20 cellular contexts compared by ENCODE assay signal in genomic region chr16:27460663-27461482, GRCh38. TPM values are rescaled to one million over a fixed set of nuclear protein-coding genes. Genes with fewer than 3 reads are reported as not detected.
DNase-seq lines count a peak whose midpoint lies in the region; ATAC-seq, FAIRE-seq and TF ChIP-seq lines count a peak whose summit lies in the region.
"Had no signal": no experiment of that assay in that cellular context is flagged by ENCODE, and none has a peak within 500 bp of the region (broad histone marks: within the 10 kb centered on the region; RNA-seq: fewer than 3 reads in every experiment).

No MANE protein-coding gene starts in this region.

- no peak for ATAC-seq in stimulated activated effector memory CD8-positive, alpha-beta T cell treated with anti-CD3 and anti-CD28 coated beads, Interleukin-12 subunit alpha, Interleukin-12 subunit beta, amount 100 ng/mL, for 72 hours
- ATAC-seq in HG02571 (IDR thresholded peaks at IDR 0.05; ENCODE audit: unreplicated experiment) = no peak
- ATAC-seq: left colon had no signal

- no peaks in the 10 kb centered on the region for H4K20me1 ChIP-seq in keratinocyte (ENCODE audit: control insufficient read depth, extremely low read depth, insufficient read depth, low read length)

- H3K27ac ChIP-seq in left ventricle myocardium inferior (replicated peaks) (peak overlapping the region; percentile 48), right atrium auricular region (no peak overlapping the region), keratinocyte (ENCODE audit: control insufficient read depth, insufficient read depth, low read length) (peak overlapping the region; percentile 13)
- H3K27ac ChIP-seq: brain microvascular endothelial cell, HL-60 had no signal

- peak overlapping the region; percentile 89 for H3K4me3 Mint-ChIP-seq in stimulated activated effector memory CD8-positive, alpha-beta T cell treated with anti-CD3 and anti-CD28 coated beads, Interleukin-12 subunit alpha, Interleukin-12 subunit beta, amount 100 ng/mL, for 72 hours
- H3K4me3 Mint-ChIP-seq in endothelial cell (ENCODE audit: unreplicated experiment) = no peak overlapping the region
- H3K4me3 Mint-ChIP-seq: activated naive CD8-positive, alpha-beta T cell treated with anti-CD3 and anti-CD28 coated beads, Interleukin-2, amount 10 ng/mL, durations not matched to agents 7 days and 5 days had no signal

- dilution Hi-C loops in keratinocyte (cut with MboI; ENCODE audit: extremely low pct_ligation_motif_present, low sequenced_read_pairs) = no loop called here

- H3K79me2 ChIP-seq in keratinocyte (ENCODE audit: control insufficient read depth, insufficient read depth, low read length) = no peaks in the 10 kb centered on the region

- H3K4me1 ChIP-seq in left ventricle myocardium inferior (peaks cover 35% of the 10 kb centered on the region), right atrium auricular region (peaks cover 0 to 33% of the 10 kb centered on the region in 2 donors), keratinocyte (ENCODE audit: control insufficient read depth, extremely low read depth, insufficient read depth, low read length) (peaks cover 53% of the 10 kb centered on the region)
- H3K4me1 ChIP-seq: HAP-1, sigmoid colon had no signal

- peaks cover 60% of the 10 kb centered on the region for H3K36me3 Mint-ChIP-seq in stimulated activated effector memory CD8-positive, alpha-beta T cell treated with anti-CD3 and anti-CD28 coated beads, Interleukin-12 subunit alpha, Interleukin-12 subunit beta, amount 100 ng/mL, for 72 hours
- peaks cover 22% of the 10 kb centered on the region for H3K36me3 Mint-ChIP-seq in endothelial cell (ENCODE audit: low read depth, unreplicated experiment)

- no peak overlapping the region for H3K9ac ChIP-seq in keratinocyte (ENCODE audit: control insufficient read depth, extremely low read depth, insufficient read depth, low read length)

- H3K9me3 ChIP-seq in left ventricle myocardium inferior (replicated peaks) (no peaks in the 10 kb centered on the region), right atrium auricular region (no peaks in the 10 kb centered on the region), keratinocyte (ENCODE audit: control insufficient read depth, low read depth, low read length) (no peaks in the 10 kb centered on the region)
- H3K9me3 ChIP-seq: HAP-1, sigmoid colon had no signal

- intact Hi-C loops in left ventricle myocardium inferior (cut with micrococcal nuclease) = no loop called here

- peak overlapping the region; percentile 69 for H3K27ac Mint-ChIP-seq in stimulated activated effector memory CD8-positive, alpha-beta T cell treated with anti-CD3 and anti-CD28 coated beads, Interleukin-12 subunit alpha, Interleukin-12 subunit beta, amount 100 ng/mL, for 72 hours
- H3K27ac Mint-ChIP-seq in endothelial cell (ENCODE audit: unreplicated experiment) = no peak overlapping the region

- no peaks in the 10 kb centered on the region for H3K9me3 Mint-ChIP-seq in stimulated activated effector memory CD8-positive, alpha-beta T cell treated with anti-CD3 and anti-CD28 coated beads, Interleukin-12 subunit alpha, Interleukin-12 subunit beta, amount 100 ng/mL, for 72 hours
- no peaks in the 10 kb centered on the region for H3K9me3 Mint-ChIP-seq in endothelial cell (ENCODE audit: unreplicated experiment)
- H3K9me3 Mint-ChIP-seq: activated naive CD8-positive, alpha-beta T cell treated with anti-CD3 and anti-CD28 coated beads, Interleukin-2, amount 10 ng/mL, durations not matched to agents 7 days and 5 days had no signal

- H3K36me3 ChIP-seq in left ventricle myocardium inferior (peaks cover 61% of the 10 kb centered on the region), right atrium auricular region (peaks cover 61% of the 10 kb centered on the region), bronchial epithelial cell (ENCODE audit: control insufficient read depth, insufficient read depth, low read length) (peaks cover 8% of the 10 kb centered on the region), keratinocyte (ENCODE audit: control insufficient read depth in 2 of 2, extremely low read depth in 1 of 2, insufficient read depth in 2 of 2, low read length in 2 of 2) (peaks cover 18 to 30% of the 10 kb centered on the region in 2 experiments)

- no peaks in the 10 kb centered on the region for H3K9me1 ChIP-seq in keratinocyte (ENCODE audit: control insufficient read depth, extremely low read depth, insufficient read depth, low read length)

- no peaks in the 10 kb centered on the region for H3K27me3 ChIP-seq in left ventricle myocardium inferior (ENCODE audit: low read depth)
- no peaks in the 10 kb centered on the region for H3K27me3 ChIP-seq in right atrium auricular region
- H3K27me3 ChIP-seq in bronchial epithelial cell (ENCODE audit: control insufficient read depth, insufficient read depth, low read length) = no peaks in the 10 kb centered on the region
- no peaks in the 10 kb centered on the region for H3K27me3 ChIP-seq in keratinocyte (ENCODE audit: control insufficient read depth, extremely low read depth, insufficient read depth, low read length)
- H3K27me3 ChIP-seq: brain microvascular endothelial cell, sigmoid colon had no signal

- peaks cover 76% of the 10 kb centered on the region for H3K4me1 Mint-ChIP-seq in stimulated activated effector memory CD8-positive, alpha-beta T cell treated with anti-CD3 and anti-CD28 coated beads, Interleukin-12 subunit alpha, Interleukin-12 subunit beta, amount 100 ng/mL, for 72 hours
- peaks cover 19% of the 10 kb centered on the region for H3K4me1 Mint-ChIP-seq in endothelial cell (ENCODE audit: unreplicated experiment)

- no peak overlapping the region for H2AFZ ChIP-seq in keratinocyte (ENCODE audit: control insufficient read depth, low read length)

- H3K4me2 ChIP-seq in keratinocyte (ENCODE audit: control insufficient read depth, extremely low read depth, insufficient read depth, low read depth, low read length) = peak overlapping the region; percentile 38

- H3K4me3 ChIP-seq in left ventricle myocardium inferior (no peak overlapping the region), right atrium auricular region (no peak overlapping the region), bronchial epithelial cell (ENCODE audit: low read depth, low read length) (no peak overlapping the region), keratinocyte (ENCODE audit: control insufficient read depth in 2 of 3, extremely low read depth in 1 of 3, insufficient read depth in 2 of 3, low read depth in 1 of 3, low read length in 3 of 3) (no peak overlapping the region)
- H3K4me3 ChIP-seq: HAP-1, sigmoid colon had no signal

- TF ChIP-seq CTCF in left ventricle myocardium inferior (IDR thresholded peaks at IDR 0.05; ENCODE audit: borderline replicate concordance) (no peak), right atrium auricular region (IDR thresholded peaks at IDR 0.05) (no peak), bronchial epithelial cell (IDR thresholded peaks at IDR 0.05; ENCODE audit: insufficient read depth, low read length, severe bottlenecking) (no peak), keratinocyte (optimal IDR thresholded peaks at IDR 0.05 in 1 of 3, IDR thresholded peaks at IDR 0.05 in 1 of 3, conservative IDR thresholded peaks at IDR 0.05 in 1 of 3; ENCODE audit: extremely low read depth in 1 of 3, insufficient read depth in 2 of 3, low read length in 3 of 3) (no peak), endothelial cell (IDR thresholded peaks at IDR 0.05; ENCODE audit: unreplicated experiment) (no peak)

- DNase-seq in left ventricle myocardium inferior (no peak), right atrium auricular region (ENCODE audit: low spot score) (no peak), bronchial epithelial cell (ENCODE audit: low read depth) (peak; percentile 46), keratinocyte (ENCODE audit: low read depth, low spot score) (no peak), DMS 273 (lab: John Stamatoyannopoulos, UW; ENCODE audit: unreplicated experiment) (no peak), endothelial cell (ENCODE audit: low spot score) (no peak)
- no peak for DNase-seq in stimulated activated effector memory CD8-positive, alpha-beta T cell treated with anti-CD3 and anti-CD28 coated beads, Interleukin-12 subunit alpha, Interleukin-12 subunit beta, amount 100 ng/mL, for 72 hours (ENCODE audit: low spot score in 2 of 2)
- DNase-seq: activated naive CD8-positive, alpha-beta T cell treated with anti-CD3 and anti-CD28 coated beads, Interleukin-2, amount 10 ng/mL, durations not matched to agents 7 days and 5 days; brain microvascular endothelial cell; left colon; MV-4-11; NCI-H1930; NCI-H446 treated with DMSO at 0.1 percent for 48 hours; NK-92 treated with Interleukin-12 subunit alpha and Interleukin-12 subunit beta, amount 100 ng/mL, for 24 hours; sigmoid colon; stimulated activated CD4-positive, alpha-beta T cell treated with anti-CD3 and anti-CD28 coated beads, Interleukin-2, amount 100 ng/mL, for 24 hours had no signal

- H3K27me3 Mint-ChIP-seq in endothelial cell (ENCODE audit: unreplicated experiment) = peaks cover 6% of the 10 kb centered on the region
- H3K27me3 Mint-ChIP-seq: activated naive CD8-positive, alpha-beta T cell treated with anti-CD3 and anti-CD28 coated beads, Interleukin-2, amount 10 ng/mL, durations not matched to agents 7 days and 5 days had no signal

- no peak for FAIRE-seq in bronchial epithelial cell (lab: Jason Lieb, UNC)
- no peak for FAIRE-seq in keratinocyte (lab: Jason Lieb, UNC)
- FAIRE-seq: urothelium cell line had no signal

RNA-seq across cellular contexts. Expression of gene IL21R, which starts 58.9 kb away (rescaled TPM):
- total RNA-seq in left ventricle myocardium inferior (0.05 TPM), right atrium auricular region (1 to 10 TPM in 1 of 2 donors, under 1 TPM in 1; 0.07 to 1.3 TPM), bronchial epithelial cell (not detected in 2 replicates), endothelial cell (ENCODE audit: unreplicated experiment) (not detected)
- polyA plus RNA-seq in keratinocyte = 0.09 to 0.12 TPM (median 0.12 TPM) in 3 replicates
- not detected for polyA plus RNA-seq in keratinocyte (2011; ENCODE audit: low read depth)
- polyA plus RNA-seq in keratinocyte (2011; cell fraction: cytosol; rRNA removed) = 0.05 and 0.06 TPM in 2 replicates
- 0.10 and 0.13 TPM in 2 replicates for polyA plus RNA-seq in keratinocyte (2011; cell fraction: nucleus; rRNA removed)
- polyA plus RNA-seq in keratinocyte (2012; ENCODE audit: low replicate concordance) = 0.16 TPM in 1 of 2 replicates, not detected in the other
- polyA minus RNA-seq in keratinocyte = 0.06 to 0.33 TPM (median 0.26 TPM) in 3 replicates
- polyA minus RNA-seq in keratinocyte (2011; cell fraction: cytosol; rRNA and poly(A)+ RNA removed) = not detected
- 0.16 TPM in 1 of 2 replicates, not detected in the other for polyA minus RNA-seq in keratinocyte (2011; cell fraction: nucleus; rRNA and poly(A)+ RNA removed)

Comparison
In these comparisons a context has a peak if more than half of its experiments do, and no peak if none do; other contexts are left out.
1. H3K27ac ChIP-seq: peak in left ventricle myocardium inferior (single experiment) and keratinocyte (single experiment); none in right atrium auricular region (0 of 2).